ENCODE assay signal across 8 cellular contexts in the genomic region with DNA sequence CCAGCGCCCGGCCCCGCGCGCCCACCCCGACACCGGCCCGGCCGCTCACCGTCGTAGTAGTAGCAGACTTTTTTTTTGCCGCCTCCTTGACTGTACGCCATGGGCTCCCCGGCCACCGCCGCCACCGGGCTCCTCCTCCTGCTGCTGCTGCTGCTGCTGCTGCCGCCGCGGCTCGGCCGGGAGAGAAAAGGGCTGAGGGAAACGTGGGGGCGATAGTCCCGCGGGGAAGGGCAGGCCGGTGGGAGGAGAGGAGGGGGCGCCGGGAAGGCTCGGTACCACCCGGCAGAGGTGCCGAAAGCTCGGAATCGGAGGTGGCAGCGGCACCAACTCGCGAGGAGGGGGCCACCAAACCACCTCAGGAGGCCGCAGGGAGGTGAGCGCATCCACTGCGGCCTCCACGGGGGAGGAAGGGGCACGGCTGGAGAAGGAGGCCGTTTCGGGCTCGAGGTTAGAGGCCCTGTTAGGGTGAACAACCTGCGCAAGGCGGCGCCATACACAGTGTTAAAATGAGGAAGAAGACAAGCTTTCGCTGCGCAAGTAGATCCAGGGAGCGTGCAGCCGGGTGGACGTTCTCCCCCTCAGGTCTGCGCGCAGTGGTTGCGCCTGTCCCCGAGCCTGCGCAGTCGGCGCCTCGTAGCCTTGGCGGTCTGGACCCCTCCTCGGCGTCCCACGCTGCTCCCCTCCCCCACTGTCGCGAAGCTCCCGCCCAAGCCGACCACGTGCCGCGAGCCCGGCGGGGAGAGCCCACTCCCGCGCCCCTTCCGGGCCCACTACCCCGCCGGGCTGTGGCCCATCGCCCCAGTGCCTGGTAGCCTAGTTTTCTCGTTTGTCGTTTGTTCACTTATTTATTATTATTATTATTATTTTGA. TPM values are rescaled to one million over a fixed set of nuclear protein-coding genes. Genes with fewer than 3 reads are reported as not detected.
DNase-seq lines count a peak whose midpoint lies in the region; ATAC-seq and TF ChIP-seq lines count a peak whose summit lies in the region.

A gene (minus strand): TSS at position 341 of the 869 bp plus-strand sequence. CDS start 240 bp downstream, at position 101.

- intact Hi-C loops in right cardiac atrium (cut with DNase I) (no loop called here), aorta (cut with DNase I) (no loop called here)

- H3K9me3 ChIP-seq in right cardiac atrium (ENCODE audit: control insufficient read depth, low read length) (no peaks in the 10 kb centered on the region), aorta (ENCODE audit: control insufficient read depth, low read length) (no peaks in the 10 kb centered on the region)

- H3K36me3 ChIP-seq in rectal smooth muscle tissue (ENCODE audit: control insufficient read depth, insufficient read depth, low read length) (no peaks in the 10 kb centered on the region), aorta (ENCODE audit: control insufficient read depth in 1 of 2, insufficient read depth in 2 of 2, low read length in 1 of 2) (no peaks in the 10 kb centered on the region)

- under 1% methylated on average over 82 of the region's 82 CpGs for WGBS in right cardiac atrium
- 0 to 1% methylated on average over 69 to 82 of the region's 82 CpGs for WGBS in aorta, 2 donors

- peak within 1 kb of the TSS; percentile 64 for H3K4me3 ChIP-seq in right cardiac atrium (ENCODE audit: low read length)
- peak within 1 kb of the TSS; percentile 84 for H3K4me3 ChIP-seq in rectal smooth muscle tissue (ENCODE audit: low read length)
- peak within 1 kb of the TSS; percentile 38 to 74 for H3K4me3 ChIP-seq in aorta (ENCODE audit: low read length in 2 of 2)

- in situ Hi-C loops in GM13976 (cut with MboI; ENCODE audit: low sequenced_read_pairs, unreplicated experiment) = no loop called here

- no peaks in the 10 kb centered on the region for H3K27me3 ChIP-seq in right cardiac atrium (ENCODE audit: control insufficient read depth, insufficient read depth)
- no peaks in the 10 kb centered on the region for H3K27me3 ChIP-seq in rectal smooth muscle tissue (ENCODE audit: control insufficient read depth, insufficient read depth, low read length)
- no peaks in the 10 kb centered on the region for H3K27me3 ChIP-seq in aorta (ENCODE audit: control insufficient read depth in 1 of 2, insufficient read depth in 2 of 2, low read length in 1 of 2)

- peaks cover 2% of the 10 kb centered on the region for H3K4me1 ChIP-seq in right cardiac atrium (ENCODE audit: control insufficient read depth, insufficient read depth, low read length)
- H3K4me1 ChIP-seq in rectal smooth muscle tissue (ENCODE audit: control insufficient read depth, insufficient read depth, low read length) = peaks cover 12% of the 10 kb centered on the region
- H3K4me1 ChIP-seq in aorta (ENCODE audit: control insufficient read depth in 1 of 2, insufficient read depth in 2 of 2, low read length in 2 of 2) = no peaks in the 10 kb centered on the region

- H3K9ac ChIP-seq in rectal smooth muscle tissue (ENCODE audit: low read length) = peak within 1 kb of the TSS; percentile 86

- H3K27ac ChIP-seq in right cardiac atrium (ENCODE audit: low read length) (peak within 1 kb of the TSS; percentile 88), rectal smooth muscle tissue (ENCODE audit: low read depth, low read length) (peak within 1 kb of the TSS; percentile 85), aorta (ENCODE audit: low read depth in 1 of 2, low read length in 2 of 2) (peak within 1 kb of the TSS in 1 of 2 donors; percentile 70)

- DNase-seq in GM13976 (ENCODE audit: low spot score) = peak; percentile 94
- peak; percentile 87 for DNase-seq in NCI-H1436 (lab: John Stamatoyannopoulos, UW)
- DNase-seq in T-helper 2 cell = peak; percentile 69 to 92 (median 75)
- DNase-seq in anterior cingulate cortex (lab: John Stamatoyannopoulos, UW) = peak in 57 of 58 donors; percentile 64 to 94 (median 86)
- DNase-seq in right cardiac atrium = peak; percentile 91 to 96 (median 96)
- DNase-seq in aorta = peak; percentile 91 to 96

- peak; percentile 8 for TF ChIP-seq CTCF in GM13976 (IDR thresholded peaks at IDR 0.05; ENCODE audit: borderline replicate concordance, control extremely low read depth, extremely low read depth, insufficient read depth, missing control alignments)

- peak; percentile 85 for ATAC-seq in HG02798 (IDR thresholded peaks at IDR 0.05; ENCODE audit: poor library complexity, unreplicated experiment)
- ATAC-seq in right cardiac atrium = peak; percentile 97 to 98
- peak; percentile 97 for ATAC-seq in aorta (ENCODE audit: low FRiP score)

RNA-seq across cellular contexts. Expression of the gene that starts here (rescaled TPM):
- total RNA-seq in right cardiac atrium = 10 to 100 TPM; 46.4 to 51.6 (median 49.0) TPM
- 44.4 TPM for polyA plus RNA-seq in right cardiac atrium
- total RNA-seq in aorta = 10 to 100 TPM; 57.1 to 61.5 TPM
- polyA plus RNA-seq in aorta = 10 to 100 TPM; 42.3 to 54.5 TPM
